In genomic region chr22:45071618-45072017, GRCh38 we compare ENCODE assay signal across 28 cellular contexts.
DNase-seq lines count a peak whose midpoint lies in the region; ATAC-seq and TF ChIP-seq lines count a peak whose summit lies in the region.
"Had no signal": no experiment of that assay in that cellular context is flagged by ENCODE, and none has a peak within 500 bp of the region (broad histone marks: within the 10 kb centered on the region; RNA-seq: fewer than 3 reads in every experiment).

No MANE protein-coding gene starts in this region.

- H4K20me1 ChIP-seq in H9 (ENCODE audit: control insufficient read depth, insufficient read depth, insufficient read length) = no peaks in the 10 kb centered on the region
- H4K20me1 ChIP-seq: BLaER1 treated with 17β-estradiol and CSF1 and Interleukin-3, amounts not matched to agents 10 nM and 100 nM had no signal

- TF ChIP-seq POLR2A in testis (IDR thresholded peaks at IDR 0.05) = no peak

- no peak overlapping the region for H2BK120ac ChIP-seq in H9 (ENCODE audit: low read depth, low read length, poor library complexity, severe bottlenecking)

- peak overlapping the region; percentile 39 for H3K14ac ChIP-seq in H9 (ENCODE audit: insufficient read depth, low read length)

- TF ChIP-seq CTCF in H9 (conservative IDR thresholded peaks at IDR 0.05) (no peak), foreskin keratinocyte (conservative IDR thresholded peaks at IDR 0.05) (no peak), testis (IDR thresholded peaks at IDR 0.05) (no peak)

- H3K4me1 Mint-ChIP-seq in H9 = peaks cover 34 to 35% of the 10 kb centered on the region in 2 experiments
- peaks cover 9% of the 10 kb centered on the region for H3K4me1 Mint-ChIP-seq in stimulated activated effector memory CD8-positive, alpha-beta T cell treated with anti-CD3 and anti-CD28 coated beads, Interleukin-12 subunit alpha, Interleukin-12 subunit beta, amount 100 ng/mL, for 72 hours
- H3K4me1 Mint-ChIP-seq: activated B cell treated with CpG ODN at 0.5 μM for 24 hours; naive thymus-derived CD4-positive, alpha-beta T cell; T-cell had no signal

- no peak overlapping the region for H4K91ac ChIP-seq in H9 (ENCODE audit: insufficient read length, low read depth, low read length)

- H2AFZ ChIP-seq in H9 (ENCODE audit: low read length) = no peak overlapping the region

- H3K9me3 ChIP-seq in H9 (ENCODE audit: control insufficient read depth, low read depth, low read length) = no peaks in the 10 kb centered on the region
- H3K9me3 ChIP-seq in testis = no peaks in the 10 kb centered on the region
- H3K9me3 ChIP-seq: psoas muscle had no signal

- no peak overlapping the region for H4K8ac ChIP-seq in H9 (replicated peaks; ENCODE audit: insufficient read length, low read depth, low read length)

- no peak overlapping the region for H4K5ac ChIP-seq in H9 (ENCODE audit: insufficient read length, low read depth, low read length)

- no peak overlapping the region for H3K4ac ChIP-seq in H9 (ENCODE audit: low read depth, low read length)

- H3K4me3 ChIP-seq in testis = no peak overlapping the region
- H3K4me3 ChIP-seq: BLaER1 treated with 17β-estradiol and CSF1 and Interleukin-3, amounts not matched to agents 10 nM and 100 nM; psoas muscle; tibial nerve had no signal

- H2BK5ac ChIP-seq in H9 (ENCODE audit: insufficient read length, low read length) = no peak overlapping the region

- no peaks in the 10 kb centered on the region for H3K79me1 ChIP-seq in H9 (ENCODE audit: insufficient read depth, low read depth, low read length, poor library complexity, severe bottlenecking)

- H3K27ac Mint-ChIP-seq in H9 = no peak overlapping the region
- H3K27ac Mint-ChIP-seq in stimulated activated effector memory CD8-positive, alpha-beta T cell treated with anti-CD3 and anti-CD28 coated beads, Interleukin-12 subunit alpha, Interleukin-12 subunit beta, amount 100 ng/mL, for 72 hours = peak overlapping the region; percentile 1
- H3K27ac Mint-ChIP-seq: activated B cell treated with CpG ODN at 0.5 μM for 24 hours; activated naive CD8-positive, alpha-beta T cell treated with anti-CD3 and anti-CD28 coated beads, Interleukin-2, amount 10 ng/mL, durations not matched to agents 7 days and 5 days; T-cell had no signal

- H3K36me3 ChIP-seq in testis (ENCODE audit: low read depth, missing control alignments) = no peaks in the 10 kb centered on the region
- H3K36me3 ChIP-seq: BLaER1 treated with 17β-estradiol and CSF1 and Interleukin-3, amounts not matched to agents 10 nM and 100 nM; tibial nerve had no signal

- H3K9me3 Mint-ChIP-seq in H9 = peaks cover 12 to 15% of the 10 kb centered on the region in 2 experiments
- no peaks in the 10 kb centered on the region for H3K9me3 Mint-ChIP-seq in stimulated activated effector memory CD8-positive, alpha-beta T cell treated with anti-CD3 and anti-CD28 coated beads, Interleukin-12 subunit alpha, Interleukin-12 subunit beta, amount 100 ng/mL, for 72 hours
- H3K9me3 Mint-ChIP-seq: activated B cell treated with CpG ODN at 0.5 μM for 24 hours had no signal

- intact Hi-C loops in testis (cut with DNase I; ENCODE audit: low total_unique reads) = no loop called here

- no peak overlapping the region for H3K27ac ChIP-seq in H9 (ENCODE audit: insufficient read length, low read depth, low read length)
- peak overlapping the region; percentile 61 for H3K27ac ChIP-seq in foreskin keratinocyte
- H3K27ac ChIP-seq in testis = no peak overlapping the region
- H3K27ac ChIP-seq: BLaER1 treated with 17β-estradiol and CSF1 and Interleukin-3, amounts not matched to agents 10 nM and 100 nM; psoas muscle; tibial nerve had no signal

- H2BK15ac ChIP-seq in H9 (ENCODE audit: low read depth, low read length) = no peak overlapping the region

- H3K56ac ChIP-seq in H9 (ENCODE audit: insufficient read length, low read depth, low read length) = no peak overlapping the region

- H3K4me2 ChIP-seq in H9 (ENCODE audit: insufficient read depth, insufficient read length, low read length) = peak overlapping the region; percentile 52
- H3K4me2 ChIP-seq: BLaER1 treated with 17β-estradiol and CSF1 and Interleukin-3, amounts not matched to agents 10 nM and 100 nM had no signal

- H3K4me3 Mint-ChIP-seq in H9 = no peak overlapping the region
- H3K4me3 Mint-ChIP-seq in stimulated activated effector memory CD8-positive, alpha-beta T cell treated with anti-CD3 and anti-CD28 coated beads, Interleukin-12 subunit alpha, Interleukin-12 subunit beta, amount 100 ng/mL, for 72 hours = no peak overlapping the region
- H3K4me3 Mint-ChIP-seq: activated B cell treated with CpG ODN at 0.5 μM for 24 hours; activated naive CD8-positive, alpha-beta T cell treated with anti-CD3 and anti-CD28 coated beads, Interleukin-2, amount 10 ng/mL, durations not matched to agents 7 days and 5 days; naive thymus-derived CD4-positive, alpha-beta T cell; T-cell had no signal

- H3K27me3 ChIP-seq in H9 (ENCODE audit: insufficient read depth, low read length) = no peaks in the 10 kb centered on the region
- H3K27me3 ChIP-seq in foreskin keratinocyte = peaks cover 19% of the 10 kb centered on the region
- no peaks in the 10 kb centered on the region for H3K27me3 ChIP-seq in testis

- no peak overlapping the region for H3K23ac ChIP-seq in H9 (ENCODE audit: insufficient read length, low read depth, low read length)

- H3K27me3 Mint-ChIP-seq in H9 (ENCODE audit: low read depth) = peaks cover 15% of the 10 kb centered on the region

- ATAC-seq in foreskin keratinocyte = no peak
- ATAC-seq in stimulated activated effector memory CD8-positive, alpha-beta T cell treated with anti-CD3 and anti-CD28 coated beads, Interleukin-12 subunit alpha, Interleukin-12 subunit beta, amount 100 ng/mL, for 72 hours = no peak
- ATAC-seq: left ventricle myocardium superior; naive thymus-derived CD4-positive, alpha-beta T cell; psoas muscle; sciatic nerve; T-cell had no signal

- H2BK12ac ChIP-seq in H9 (ENCODE audit: insufficient read length, low read depth, low read length) = no peak overlapping the region

- in situ Hi-C loops in KBM-7 (cut with MboI; ENCODE audit: low pct_unique_long_range_greater_than_20kb, low sequenced_read_pairs) = no loop called here

- peaks cover 3 to 10% (median 4%) of the 10 kb centered on the region in 3 experiments; a peak in 6 of 7 replicates for H3K36me3 Mint-ChIP-seq in H9 (ENCODE audit: insufficient read depth in 1 of 3, low read depth in 3 of 3)
- H3K36me3 Mint-ChIP-seq in stimulated activated effector memory CD8-positive, alpha-beta T cell treated with anti-CD3 and anti-CD28 coated beads, Interleukin-12 subunit alpha, Interleukin-12 subunit beta, amount 100 ng/mL, for 72 hours = no peaks in the 10 kb centered on the region
- H3K36me3 Mint-ChIP-seq: activated naive CD8-positive, alpha-beta T cell treated with anti-CD3 and anti-CD28 coated beads, Interleukin-2, amount 10 ng/mL, durations not matched to agents 7 days and 5 days; T-cell had no signal

- H3K4me1 ChIP-seq in H9 (ENCODE audit: insufficient read depth, low read length) (peaks cover 2% of the 10 kb centered on the region; the same call in 1 of the 2 replicates), foreskin keratinocyte (peaks cover 5% of the 10 kb centered on the region), testis (no peaks in the 10 kb centered on the region)
- H3K4me1 ChIP-seq: psoas muscle, tibial nerve had no signal

- H2BK20ac ChIP-seq in H9 (ENCODE audit: low read depth, low read length, poor library complexity, severe bottlenecking) = no peak overlapping the region

- peaks cover 3% of the 10 kb centered on the region for H3K23me2 ChIP-seq in H9 (ENCODE audit: insufficient read length, low read depth, low read length, poor library complexity, severe bottlenecking)

- no peak overlapping the region for H3K9ac ChIP-seq in H9 (ENCODE audit: extremely low read depth, insufficient read length, low read length)
- H3K9ac ChIP-seq: BLaER1 treated with 17β-estradiol and CSF1 and Interleukin-3, amounts not matched to agents 10 nM and 100 nM had no signal

- no peaks in the 10 kb centered on the region for H3K79me2 ChIP-seq in H9 (ENCODE audit: insufficient read depth, low read length)

- H2AK5ac ChIP-seq in H9 (ENCODE audit: insufficient read length, low read length) = no peak overlapping the region

- WGBS in H9 (ENCODE audit: extremely low coverage, insufficient read length, low lambda C conversion rate) = no CpG with 5 or more reads among the region's 9 CpGs
- WGBS in testis, 2 donors = 63 to 64% methylated on average over 5 to 9 of the region's 9 CpGs

- no peak overlapping the region for H3T11ph ChIP-seq in H9 (ENCODE audit: low read length)

- DNase-seq in H9 (no peak), NCI-H69 (lab: John Stamatoyannopoulos, UW) (peak; percentile 45), foreskin keratinocyte (no peak), KBM-7 (no peak), NCI-H128 (lab: John Stamatoyannopoulos, UW; ENCODE audit: unreplicated experiment) (no peak), testis (no peak)
- no peak for DNase-seq in stimulated activated effector memory CD8-positive, alpha-beta T cell treated with anti-CD3 and anti-CD28 coated beads, Interleukin-12 subunit alpha, Interleukin-12 subunit beta, amount 100 ng/mL, for 72 hours (ENCODE audit: low spot score in 2 of 2)
- DNase-seq: activated B cell treated with CpG ODN at 0.5 μM for 24 hours; activated CD4-positive, alpha-beta T cell treated with anti-CD3 and anti-CD28 coated beads, Interleukin-2, amount 50 U/mL, for 1 hour; activated gamma-delta T cell treated with Interleukin-2 at 50 U/mL for 16 hours; activated naive CD8-positive, alpha-beta T cell treated with anti-CD3 and anti-CD28 coated beads, Interleukin-2, amount 10 ng/mL, durations not matched to agents 7 days and 5 days; activated T-cell treated with anti-CD3 and anti-CD28 coated beads, Interleukin-2, amount 50 U/mL, for 1 hour; aorta; DMS153; Karpas-422; left ventricle myocardium superior; midbrain; naive thymus-derived CD4-positive, alpha-beta T cell; NCI-H1436 treated with DMSO at 0.1 percent for 48 hours; NCI-H2107; NCI-H446; NCI-H774; psoas muscle; RPMI8226; T-cell had no signal

- no peak overlapping the region for H3K18ac ChIP-seq in H9 (ENCODE audit: insufficient read length, low read depth, low read length)
